11 cellular contexts compared by ENCODE assay signal in the genomic region with DNA sequence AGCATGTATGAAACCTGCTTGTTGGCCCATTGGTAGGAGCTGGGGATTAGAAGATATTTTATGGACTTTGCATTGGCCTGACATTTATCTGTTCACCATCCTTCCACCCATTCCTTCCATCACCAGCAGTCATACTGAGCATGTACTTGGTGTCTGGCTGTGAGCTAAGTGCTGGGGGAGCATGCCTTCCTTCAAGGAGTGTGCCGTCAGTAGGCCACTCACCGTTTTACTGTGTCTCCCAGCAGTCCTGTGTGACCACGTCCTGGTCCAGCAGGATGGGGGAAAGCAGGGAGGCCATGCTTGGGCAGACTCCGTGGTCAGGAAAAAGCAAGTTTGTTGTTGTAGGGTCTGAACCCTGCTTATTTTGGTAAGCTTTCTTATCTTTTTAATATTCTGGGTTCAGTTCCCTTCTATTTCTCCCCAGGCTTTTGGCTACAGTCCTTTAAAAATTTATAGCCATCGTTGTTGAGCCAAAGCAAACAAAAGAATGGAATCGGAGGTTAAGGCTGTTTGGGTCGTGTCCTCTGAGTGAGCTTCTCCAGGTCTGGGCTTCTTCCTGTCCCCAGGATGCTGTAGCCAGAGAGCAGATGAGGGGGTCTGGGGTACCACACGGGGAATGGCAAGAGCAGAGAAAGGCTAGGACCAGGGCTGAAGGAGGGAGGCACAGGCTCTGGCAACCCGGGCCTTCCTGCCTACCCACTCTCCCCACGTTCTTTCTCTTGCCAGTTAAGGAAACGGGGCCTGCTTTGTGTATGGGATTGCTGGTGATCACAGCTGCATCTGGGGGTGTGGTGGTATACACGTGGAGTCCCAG. TPM values are rescaled to one million over a fixed set of nuclear protein-coding genes. Genes with fewer than 3 reads are reported as not detected.
DNase-seq lines count a peak whose midpoint lies in the region; ATAC-seq and TF ChIP-seq lines count a peak whose summit lies in the region.
"Had no signal": no experiment of that assay in that cellular context is flagged by ENCODE, and none has a peak within 500 bp of the region (broad histone marks: within the 10 kb centered on the region; RNA-seq: fewer than 3 reads in every experiment).

No MANE protein-coding gene starts in this region.

- H3K27ac Mint-ChIP-seq in GM23338 (no peak overlapping the region), mesothelial cell of epicardium (peak overlapping the region; percentile 28)
- H3K27ac Mint-ChIP-seq: CD14-positive monocyte; T-helper 1 cell treated with Interleukin-12 subunit alpha and Interleukin-12 subunit beta and Interleukin-4 antibody, amounts not matched to agents 30 μg/mL and 1 μg/mL, for 36 hours had no signal

- H3K27me3 Mint-ChIP-seq in GM23338 (ENCODE audit: insufficient read depth, low read depth, poor library complexity) = peaks cover 23% of the 10 kb centered on the region
- H3K27me3 Mint-ChIP-seq in mesothelial cell of epicardium (ENCODE audit: low read depth) = peaks cover 21% of the 10 kb centered on the region

- no peaks in the 10 kb centered on the region for H3K36me3 ChIP-seq in GM23338 (ENCODE audit: insufficient read depth)

- no peaks in the 10 kb centered on the region for H3K79me2 ChIP-seq in GM23338 (replicated peaks; ENCODE audit: insufficient read depth)

- H3K4me3 Mint-ChIP-seq in GM23338 = no peak overlapping the region; the same call in 2 of the 3 replicates
- H3K4me3 Mint-ChIP-seq in mesothelial cell of epicardium = no peak overlapping the region
- H3K4me3 Mint-ChIP-seq: T-helper 1 cell treated with Interleukin-12 subunit alpha and Interleukin-12 subunit beta and Interleukin-4 antibody, amounts not matched to agents 30 μg/mL and 1 μg/mL, for 36 hours had no signal

- H3K27ac ChIP-seq in GM23338 (ENCODE audit: low read depth) = no peak overlapping the region
- H3K27ac ChIP-seq: epithelial cell of prostate had no signal

- H2AFZ ChIP-seq in GM23338 = peak overlapping the region; percentile 89; the same call in 1 of the 2 replicates

- no peaks in the 10 kb centered on the region for H3K9me2 ChIP-seq in GM23338 (ENCODE audit: insufficient read depth)

- peaks cover 10% of the 10 kb centered on the region for H3K4me1 ChIP-seq in GM23338 (ENCODE audit: insufficient read depth)

- H4K20me1 ChIP-seq in GM23338 (replicated peaks; ENCODE audit: insufficient read depth) = no peaks in the 10 kb centered on the region

- H3K4me1 Mint-ChIP-seq in GM23338 = peaks cover 18% of the 10 kb centered on the region
- H3K4me1 Mint-ChIP-seq in mesothelial cell of epicardium = peaks cover 7% of the 10 kb centered on the region

- DNase-seq in GM23338 (ENCODE audit: low spot score) = no peak
- DNase-seq in mesothelial cell of epicardium (ENCODE audit: low spot score in 2 of 2, unreplicated experiment in 2 of 2) = no peak
- DNase-seq in NCI-H526 treated with DMSO at 0.1 percent for 48 hours (lab: John Stamatoyannopoulos, UW) = no peak
- no peak for DNase-seq in globus pallidus (ENCODE audit: low spot score)
- DNase-seq: cortex of kidney, NCI-H1048 had no signal

- H3K36me3 Mint-ChIP-seq in GM23338 (ENCODE audit: low read depth) (peaks cover 5% of the 10 kb centered on the region), mesothelial cell of epicardium (peaks cover 2% of the 10 kb centered on the region)

- peaks cover 14% of the 10 kb centered on the region for H3K27me3 ChIP-seq in GM23338 (ENCODE audit: insufficient read depth)

- H3F3A ChIP-seq in GM23338 (replicated peaks; ENCODE audit: low read depth) = peaks cover 14% of the 10 kb centered on the region

- TF ChIP-seq CTCF in GM23338 (conservative IDR thresholded peaks at IDR 0.05; ENCODE audit: low read depth in 2 of 2) = no peak
- no peak for TF ChIP-seq CTCF in mesothelial cell of epicardium (IDR thresholded peaks at IDR 0.05; ENCODE audit: unreplicated experiment)

- H3K4me2 ChIP-seq in GM23338 = no peak overlapping the region; the same call in 1 of the 2 replicates

- no peak overlapping the region for H3K4me3 ChIP-seq in GM23338

- ATAC-seq in GM23338 (no peak), SK-N-SH treated with all-trans-retinoic acid at 6 μM for 48 hours (peak; percentile 27)

- no peaks in the 10 kb centered on the region; the same call in 2 of the 3 replicates for H3K9me3 Mint-ChIP-seq in GM23338
- no peaks in the 10 kb centered on the region for H3K9me3 Mint-ChIP-seq in mesothelial cell of epicardium
- H3K9me3 Mint-ChIP-seq: CD14-positive monocyte; T-helper 1 cell treated with Interleukin-12 subunit alpha and Interleukin-12 subunit beta and Interleukin-4 antibody, amounts not matched to agents 30 μg/mL and 1 μg/mL, for 36 hours had no signal

TF ChIP-seq in GM23338, 12 proteins besides CTCF, POLR2A, EP300 and RAD21:
- TF ChIP-seq CREB1 (CRISPR knock-in tag; IDR thresholded peaks at IDR 0.05; ENCODE audit: low read depth) (no peak), POLR2AphosphoS5 (IDR thresholded peaks at IDR 0.05; ENCODE audit: low read depth) (no peak), JUNB (IDR thresholded peaks at IDR 0.05; ENCODE audit: unreplicated experiment) (no peak)

TF ChIP-seq in SK-N-SH treated with all-trans-retinoic acid at 6 μM for 48 hours, 23 proteins besides CTCF, POLR2A, EP300 and RAD21 (continues in another document):
- TF ChIP-seq ZNF8 (CRISPR knock-in tag; IDR thresholded peaks at IDR 0.05) (no peak), BACH2 (CRISPR knock-in tag; IDR thresholded peaks at IDR 0.05; ENCODE audit: borderline replicate concordance) (no peak), TOX (CRISPR knock-in tag; IDR thresholded peaks at IDR 0.05; ENCODE audit: borderline replicate concordance) (no peak), ARNTL (CRISPR knock-in tag; IDR thresholded peaks at IDR 0.05; ENCODE audit: borderline replicate concordance, low read depth) (no peak), RARB (CRISPR knock-in tag; IDR thresholded peaks at IDR 0.05) (no peak), PPARA (CRISPR knock-in tag; IDR thresholded peaks at IDR 0.05; ENCODE audit: borderline replicate concordance) (no peak), ZFP3 (CRISPR knock-in tag; IDR thresholded peaks at IDR 0.05) (no peak), ZNF70 (CRISPR knock-in tag; IDR thresholded peaks at IDR 0.05) (no peak), OSR1 (CRISPR knock-in tag; IDR thresholded peaks at IDR 0.05) (no peak), GLIS3 (CRISPR knock-in tag; IDR thresholded peaks at IDR 0.05) (no peak), ZFP30 (CRISPR knock-in tag; IDR thresholded peaks at IDR 0.05) (no peak), CSDC2 (CRISPR knock-in tag; IDR thresholded peaks at IDR 0.05) (no peak)
- TF ChIP-seq, protein P1, sequence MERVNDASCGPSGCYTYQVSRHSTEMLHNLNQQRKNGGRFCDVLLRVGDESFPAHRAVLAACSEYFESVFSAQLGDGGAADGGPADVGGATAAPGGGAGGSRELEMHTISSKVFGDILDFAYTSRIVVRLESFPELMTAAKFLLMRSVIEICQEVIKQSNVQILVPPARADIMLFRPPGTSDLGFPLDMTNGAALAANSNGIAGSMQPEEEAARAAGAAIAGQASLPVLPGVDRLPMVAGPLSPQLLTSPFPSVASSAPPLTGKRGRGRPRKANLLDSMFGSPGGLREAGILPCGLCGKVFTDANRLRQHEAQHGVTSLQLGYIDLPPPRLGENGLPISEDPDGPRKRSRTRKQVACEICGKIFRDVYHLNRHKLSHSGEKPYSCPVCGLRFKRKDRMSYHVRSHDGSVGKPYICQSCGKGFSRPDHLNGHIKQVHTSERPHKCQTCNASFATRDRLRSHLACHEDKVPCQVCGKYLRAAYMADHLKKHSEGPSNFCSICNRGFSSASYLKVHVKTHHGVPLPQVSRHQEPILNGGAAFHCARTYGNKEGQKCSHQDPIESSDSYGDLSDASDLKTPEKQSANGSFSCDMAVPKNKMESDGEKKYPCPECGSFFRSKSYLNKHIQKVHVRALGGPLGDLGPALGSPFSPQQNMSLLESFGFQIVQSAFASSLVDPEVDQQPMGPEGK (CRISPR knock-in tag; IDR thresholded peaks at IDR 0.05; ENCODE audit: borderline replicate concordance) = no peak
- TF ChIP-seq, protein P2, sequence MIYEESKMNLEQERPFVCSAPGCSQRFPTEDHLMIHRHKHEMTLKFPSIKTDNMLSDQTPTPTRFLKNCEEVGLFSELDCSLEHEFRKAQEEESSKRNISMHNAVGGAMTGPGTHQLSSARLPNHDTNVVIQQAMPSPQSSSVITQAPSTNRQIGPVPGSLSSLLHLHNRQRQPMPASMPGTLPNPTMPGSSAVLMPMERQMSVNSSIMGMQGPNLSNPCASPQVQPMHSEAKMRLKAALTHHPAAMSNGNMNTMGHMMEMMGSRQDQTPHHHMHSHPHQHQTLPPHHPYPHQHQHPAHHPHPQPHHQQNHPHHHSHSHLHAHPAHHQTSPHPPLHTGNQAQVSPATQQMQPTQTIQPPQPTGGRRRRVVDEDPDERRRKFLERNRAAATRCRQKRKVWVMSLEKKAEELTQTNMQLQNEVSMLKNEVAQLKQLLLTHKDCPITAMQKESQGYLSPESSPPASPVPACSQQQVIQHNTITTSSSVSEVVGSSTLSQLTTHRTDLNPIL (CRISPR knock-in tag; IDR thresholded peaks at IDR 0.05; ENCODE audit: low read depth) = no peak

RNA-seq across cellular contexts. Expression of a gene that starts 13.6 kb away (rescaled TPM):
- total RNA-seq in GM23338 (2014; rRNA removed; shearing (Covaris generic)) = 5.1 and 8.3 TPM in 2 replicates
- polyA plus RNA-seq in GM23338 (2016; fragmentation: Nextera tagmentation; extraction: Ambion mirVana) = 4.1 and 6.0 TPM in 2 replicates
- 2.3 to 3.4 TPM (median 3.1 TPM) in 3 replicates for total RNA-seq in mesothelial cell of epicardium
- polyA plus RNA-seq: CD14-positive monocyte, neural cell had no signal

RNA-seq across cellular contexts. Expression of a gene that starts 25.9 kb away (rescaled TPM):
- total RNA-seq in GM23338 (2014; rRNA removed; shearing (Covaris generic)) = 0.39 and 0.59 TPM in 2 replicates
- not detected in 2 replicates for polyA plus RNA-seq in GM23338 (2016; fragmentation: Nextera tagmentation; extraction: Ambion mirVana)
- 0.18 to 0.27 TPM in 2 of 3 replicates, not detected in the other for total RNA-seq in mesothelial cell of epicardium
- polyA plus RNA-seq: CD14-positive monocyte, neural cell had no signal

RNA-seq across cellular contexts. Expression of a gene that starts 32.1 kb away (rescaled TPM):
- 126 and 147 TPM in 2 replicates for total RNA-seq in GM23338 (2014; rRNA removed; shearing (Covaris generic))
- polyA plus RNA-seq in GM23338 (2016; fragmentation: Nextera tagmentation; extraction: Ambion mirVana) = 38.1 and 39.2 TPM in 2 replicates
- 74.4 to 82.5 TPM (median 80.5 TPM) in 3 replicates for total RNA-seq in mesothelial cell of epicardium

RNA-seq across cellular contexts. Expression of a gene that starts 32.9 kb away (rescaled TPM):
- 3.3 and 4.5 TPM in 2 replicates for total RNA-seq in GM23338 (2014; rRNA removed; shearing (Covaris generic))
- 1.6 and 3.4 TPM in 2 replicates for polyA plus RNA-seq in GM23338 (2016; fragmentation: Nextera tagmentation; extraction: Ambion mirVana)
- 0.18 to 0.47 TPM (median 0.18 TPM) in 3 replicates for total RNA-seq in mesothelial cell of epicardium
- polyA plus RNA-seq: CD14-positive monocyte, neural cell had no signal

RNA-seq across cellular contexts. Expression of a gene that starts 37.2 kb away (rescaled TPM):
- 138 and 153 TPM in 2 replicates for total RNA-seq in GM23338 (2014; rRNA removed; shearing (Covaris generic))
- polyA plus RNA-seq in GM23338 (2016; fragmentation: Nextera tagmentation; extraction: Ambion mirVana) = 41.0 and 44.3 TPM in 2 replicates
- 67.9 to 73.2 TPM (median 70.4 TPM) in 3 replicates for total RNA-seq in mesothelial cell of epicardium
